Comparison of ENCODE assay signal across 23 cellular contexts in genomic region chr7:38704751-38705150, GRCh38.
"Had no signal": no experiment of that assay in that cellular context is flagged by ENCODE, and none has a peak within 500 bp of the region (broad histone marks: within the 10 kb centered on the region; RNA-seq: fewer than 3 reads in every experiment).

No MANE protein-coding gene starts in this region.

- H3K79me2 ChIP-seq: hepatocyte had no signal

- H3K27ac ChIP-seq: hepatocyte, sigmoid colon, transverse colon had no signal

- DNase-seq: activated CD4-positive, alpha-beta memory T cell treated with anti-CD3 and anti-CD28 coated beads for 36 hours; activated CD4-positive, alpha-beta T cell treated with anti-CD3 and anti-CD28 coated beads for 4 hours; activated CD4-positive, CD25-positive, alpha-beta regulatory T cell; activated effector memory CD4-positive, alpha-beta T cell treated with anti-CD3 and anti-CD28 coated beads, Interleukin-2, amount 50 U/mL, for 16 hours; activated naive CD4-positive, alpha-beta T cell treated with anti-CD3 and anti-CD28 coated beads, Interleukin-2, amount 10 ng/mL, durations not matched to agents 7 days and 5 days; activated T-cell treated with anti-CD3 and anti-CD28 coated beads, Interleukin-2, amount 50 U/mL, for 72 hours; effector CD4-positive, alpha-beta T cell; glutamatergic neuron; mucosa of descending colon; nephron progenitor cell; retina; sigmoid colon; stimulated activated CD4-positive, alpha-beta T cell treated with anti-CD3 and anti-CD28 coated beads, Interleukin-15, amount 100 ng/mL, for 24 hours; stimulated activated CD4-positive, alpha-beta T cell treated with anti-CD3 and anti-CD28 coated beads, Interleukin-2, amount 100 ng/mL, for 48 hours; stimulated activated CD8-positive, alpha-beta memory T cell treated with anti-CD3 and anti-CD28 coated beads, Interleukin-4, amount 100 ng/mL, for 48 hours; stimulated activated naive B cell treated with anti-CD40 and anti-IgM and Interleukin-4, amounts not matched to agents 10 μg/mL and 1 μg/mL and 100 μg/mL, for 72 hours; T-helper 17 cell; transverse colon had no signal

- H2AFZ ChIP-seq: hepatocyte had no signal

- H3K4me1 Mint-ChIP-seq: activated naive CD4-positive, alpha-beta T cell treated with anti-CD3 and anti-CD28 coated beads, Interleukin-2, amount 10 ng/mL, durations not matched to agents 7 days and 5 days; memory B cell; nephron progenitor cell; stimulated activated naive B cell treated with anti-CD40 and anti-IgM and Interleukin-4, amounts not matched to agents 10 μg/mL and 1 μg/mL and 100 μg/mL, for 72 hours had no signal

- H3K4me3 Mint-ChIP-seq: activated CD4-positive, alpha-beta memory T cell treated with anti-CD3 and anti-CD28 coated beads for 36 hours; activated naive CD4-positive, alpha-beta T cell treated with anti-CD3 and anti-CD28 coated beads, Interleukin-2, amount 10 ng/mL, durations not matched to agents 7 days and 5 days; activated T-cell treated with anti-CD3 and anti-CD28 coated beads, Interleukin-2, amount 50 U/mL, for 72 hours; dendritic cell treated with granulocyte-macrophage colony-stimulating factor and Interleukin-4, amounts not matched to agents 40 ng/mL and 50 ng/mL, for 4 days; memory B cell; nephron progenitor cell; stimulated activated naive B cell treated with anti-CD40 and anti-IgM and Interleukin-4, amounts not matched to agents 10 μg/mL and 1 μg/mL and 100 μg/mL, for 72 hours; T-helper 17 cell had no signal

- H3K27ac Mint-ChIP-seq: activated CD4-positive, alpha-beta memory T cell treated with anti-CD3 and anti-CD28 coated beads for 36 hours; activated naive CD4-positive, alpha-beta T cell treated with anti-CD3 and anti-CD28 coated beads, Interleukin-2, amount 10 ng/mL, durations not matched to agents 7 days and 5 days; activated T-cell treated with anti-CD3 and anti-CD28 coated beads, Interleukin-2, amount 50 U/mL, for 72 hours; dendritic cell treated with granulocyte-macrophage colony-stimulating factor and Interleukin-4, amounts not matched to agents 40 ng/mL and 50 ng/mL, for 4 days; progenitor cell of endocrine pancreas; stimulated activated naive B cell treated with anti-CD40 and anti-IgM and Interleukin-4, amounts not matched to agents 10 μg/mL and 1 μg/mL and 100 μg/mL, for 72 hours; T-helper 17 cell had no signal

- H3K36me3 Mint-ChIP-seq: memory B cell had no signal

- H3K9me3 ChIP-seq: mucosa of descending colon, transverse colon had no signal

- ATAC-seq: activated T-cell treated with anti-CD3 and anti-CD28 coated beads, Interleukin-2, amount 50 U/mL, for 72 hours; mucosa of descending colon; stimulated activated naive B cell treated with anti-CD40 and anti-IgM and Interleukin-4, amounts not matched to agents 10 μg/mL and 1 μg/mL and 100 μg/mL, for 72 hours; T-helper 17 cell had no signal

- H3K27me3 ChIP-seq: hepatocyte, sigmoid colon, transverse colon had no signal

- H3K4me3 ChIP-seq: hepatocyte, mucosa of descending colon, sigmoid colon, smooth muscle cell, transverse colon had no signal

- H3K4me1 ChIP-seq: sigmoid colon, transverse colon had no signal

- H3K36me3 ChIP-seq: sigmoid colon, transverse colon had no signal

- H3K4me2 ChIP-seq: hepatocyte, smooth muscle cell had no signal

- H3K9me3 Mint-ChIP-seq: activated CD4-positive, alpha-beta memory T cell treated with anti-CD3 and anti-CD28 coated beads for 36 hours; activated naive CD4-positive, alpha-beta T cell treated with anti-CD3 and anti-CD28 coated beads, Interleukin-2, amount 10 ng/mL, durations not matched to agents 7 days and 5 days; activated T-cell treated with anti-CD3 and anti-CD28 coated beads, Interleukin-2, amount 50 U/mL, for 72 hours; dendritic cell treated with granulocyte-macrophage colony-stimulating factor and Interleukin-4, amounts not matched to agents 40 ng/mL and 50 ng/mL, for 4 days; nephron progenitor cell had no signal
